Comparison of ENCODE assay signal across 1 cellular context in genomic region chr1:9888886-9889285, GRCh38.
TF ChIP-seq lines count a peak whose summit lies in the region.

No MANE protein-coding gene starts in this region.

TF ChIP-seq in H1, 55 proteins besides CTCF, POLR2A, EP300 and RAD21:
- TF ChIP-seq KDM4A (IDR thresholded peaks at IDR 0.05; ENCODE audit: low read depth, low read length, severe bottlenecking) (no peak), YY1 (IDR thresholded peaks at IDR 0.05; ENCODE audit: low read depth, low read length) (no peak), GABPA (IDR thresholded peaks at IDR 0.05; ENCODE audit: borderline replicate concordance, insufficient read depth, low read length) (no peak), CTBP2 (IDR thresholded peaks at IDR 0.05; ENCODE audit: borderline replicate concordance, insufficient read depth, insufficient read length, low read length) (no peak), RBBP5 (IDR thresholded peaks at IDR 0.05; ENCODE audit: borderline replicate concordance, low read depth, low read length) (no peak), NRF1 (IDR thresholded peaks at IDR 0.05; ENCODE audit: low read depth, low read length) (no peak), CHD1 (IDR thresholded peaks at IDR 0.05; ENCODE audit: low read depth, low read length) (no peak), EZH2 (IDR thresholded peaks at IDR 0.05; ENCODE audit: low read depth, low read length, severe bottlenecking) (no peak), SIX5 (IDR thresholded peaks at IDR 0.05; ENCODE audit: low read depth, low read length) (no peak), HDAC6 (IDR thresholded peaks at IDR 0.05; ENCODE audit: low read depth, low read length) (no peak), RNF2 (IDR thresholded peaks at IDR 0.05; ENCODE audit: borderline replicate concordance, low read depth, low read length, missing control alignments, poor library complexity, severe bottlenecking) (no peak), ATF3 (IDR thresholded peaks at IDR 0.05; ENCODE audit: insufficient read depth, low read depth, low read length) (no peak), TEAD4 (IDR thresholded peaks at IDR 0.05; ENCODE audit: low read depth, low read length) (no peak), JUN (IDR thresholded peaks at IDR 0.05; ENCODE audit: low read depth, low read length) (no peak), BRCA1 (IDR thresholded peaks at IDR 0.05; ENCODE audit: low read depth, low read length) (no peak), SP1 (IDR thresholded peaks at IDR 0.05; ENCODE audit: low read depth, low read length) (no peak), KDM1A (IDR thresholded peaks at IDR 0.05; ENCODE audit: borderline replicate concordance, low read length) (no peak)
